In genomic region chr1:56827711-56828110, GRCh38 we compare ENCODE assay signal across 17 cellular contexts. TPM values are rescaled to one million over a fixed set of nuclear protein-coding genes. Genes with fewer than 3 reads are reported as not detected.
"Had no signal": no experiment of that assay in that cellular context is flagged by ENCODE, and none has a peak within 500 bp of the region (broad histone marks: within the 10 kb centered on the region; RNA-seq: fewer than 3 reads in every experiment).

No MANE protein-coding gene starts in this region.

- H3K4me1 ChIP-seq: pancreas had no signal

- H3K9me3 ChIP-seq: pancreas had no signal

- ATAC-seq: esophagus mucosa, foreskin keratinocyte, left colon, left ventricle myocardium superior, pancreas, right cardiac atrium had no signal

- H3K27me3 ChIP-seq: hepatocyte had no signal

- H3K36me3 ChIP-seq: pancreas had no signal

- H3K79me2 ChIP-seq: hepatocyte had no signal

- H3K4me3 ChIP-seq: hepatocyte, lung, pancreas had no signal

- H3K4me2 ChIP-seq: hepatocyte had no signal

- H2AFZ ChIP-seq: hepatocyte had no signal

- DNase-seq: effector memory CD4-positive, alpha-beta T cell; foreskin keratinocyte; head of caudate nucleus; left colon; left ventricle myocardium superior; mesendoderm; naive B cell; occipital lobe; pancreas; right cardiac atrium; small intestine; stimulated activated CD4-positive, alpha-beta T cell treated with anti-CD3 and anti-CD28 coated beads, Interleukin-2, amount 100 ng/mL, for 48 hours; stimulated activated naive CD4-positive, alpha-beta T cell treated with Interleukin-2 at 50 U/mL for 16 hours had no signal

- H3K27ac ChIP-seq: foreskin keratinocyte, hepatocyte, pancreas had no signal

RNA-seq across cellular contexts. Expression of gene FYB2, which starts 8.5 kb away (rescaled TPM):
- total RNA-seq: foreskin keratinocyte, kidney epithelial cell had no signal
- polyA plus RNA-seq: foreskin keratinocyte had no signal

RNA-seq across cellular contexts. Expression of gene C8A, which starts 26.9 kb away (rescaled TPM):
- total RNA-seq: esophagus mucosa, foreskin keratinocyte, kidney epithelial cell, left colon, left ventricle myocardium superior, occipital lobe, right cardiac atrium had no signal
- polyA plus RNA-seq: foreskin keratinocyte, pancreas, right cardiac atrium had no signal
